In the genomic region with DNA sequence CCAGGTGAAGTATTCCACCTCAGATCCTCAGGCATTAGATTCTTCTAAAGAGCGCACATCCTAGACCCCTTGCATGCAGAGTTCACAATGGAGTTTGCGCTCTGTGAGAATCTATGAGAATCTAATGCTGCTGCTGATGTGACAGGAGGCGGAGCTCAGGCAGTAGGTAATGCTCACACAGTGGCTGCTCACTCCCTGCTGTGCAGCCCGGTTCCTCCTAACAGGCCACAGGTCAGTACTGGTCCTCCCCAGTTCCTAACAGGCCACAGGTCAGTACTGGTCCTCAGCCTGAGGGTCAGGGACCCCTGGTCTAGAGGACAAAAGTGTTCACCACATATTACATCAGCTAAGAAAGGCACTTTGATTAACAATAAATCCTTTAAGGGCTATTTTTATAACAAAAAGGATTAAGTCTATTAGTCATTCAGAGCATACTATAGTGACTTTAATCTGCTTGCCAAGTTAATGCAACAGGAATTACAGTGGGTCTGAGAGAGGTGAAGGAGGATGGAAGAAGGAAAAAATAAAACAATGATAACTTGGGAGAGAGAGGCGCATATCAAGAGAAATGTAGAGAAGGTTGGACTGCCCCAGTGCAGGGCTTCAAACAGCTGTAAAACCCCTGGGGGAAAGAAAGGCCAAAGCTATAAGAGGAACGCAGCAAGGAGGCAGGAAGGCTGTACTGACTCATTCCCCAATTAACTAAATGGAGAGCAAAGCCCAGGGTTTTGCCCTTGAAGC, we compare ENCODE assay signal across 13 cellular contexts. TPM values are rescaled to one million over a fixed set of nuclear protein-coding genes. Genes with fewer than 3 reads are reported as not detected.
A peak's percentile ranks its signal among the peaks of the same experiment; 100 is the strongest.
DNase-seq lines count a peak whose midpoint lies in the region; ATAC-seq, FAIRE-seq and TF ChIP-seq lines count a peak whose summit lies in the region.
"Had no signal": no experiment of that assay in that cellular context is flagged by ENCODE, and none has a peak within 500 bp of the region (broad histone marks: within the 10 kb centered on the region; RNA-seq: fewer than 3 reads in every experiment).

No MANE protein-coding gene starts in this region.

- no peak overlapping the region for H3K4me3 ChIP-seq in A673 (ENCODE audit: low read depth, low read length, poor library complexity, severe bottlenecking)
- peak overlapping the region; percentile 11 to 29; a peak in 3 of 4 replicates for H3K4me3 ChIP-seq in HCT116 (replicated peaks in 1 of 2; ENCODE audit: low read depth in 1 of 2, low read length in 2 of 2)
- H3K4me3 ChIP-seq in astrocyte (ENCODE audit: insufficient read depth, low read depth, low read length), result no peak overlapping the region
- no peak overlapping the region for H3K4me3 ChIP-seq in iPS DF 6.9 (ENCODE audit: low read length)

- no CpG with 5 or more reads among the region's 6 CpGs for WGBS in iPS DF 6.9 (ENCODE audit: insufficient coverage, insufficient read length)

- H4K20me1 ChIP-seq in HCT116 (ENCODE audit: insufficient read depth), result no peaks in the 10 kb centered on the region
- peaks cover 4% of the 10 kb centered on the region for H4K20me1 ChIP-seq in astrocyte (ENCODE audit: insufficient read depth, low read length)

- H3K9me3 ChIP-seq in A673 (ENCODE audit: low read depth, low read length, poor library complexity, severe bottlenecking) (no peaks in the 10 kb centered on the region), HCT116 (ENCODE audit: control insufficient read depth in 1 of 2, insufficient read depth in 1 of 2, low read depth in 1 of 2, low read length in 2 of 2) (no peaks in the 10 kb centered on the region), astrocyte (ENCODE audit: insufficient read depth, low read depth, low read length) (no peaks in the 10 kb centered on the region), iPS DF 6.9 (ENCODE audit: control insufficient read depth, insufficient read depth, low read length) (no peaks in the 10 kb centered on the region)

- no peaks in the 10 kb centered on the region for H3K9me2 ChIP-seq in HCT116 (ENCODE audit: insufficient read depth)

- H3K9ac ChIP-seq in HCT116 (ENCODE audit: low read length), result peak overlapping the region; percentile 32
- H3K9ac ChIP-seq in astrocyte (ENCODE audit: low read length), result peak overlapping the region; percentile 31

- intact Hi-C loops in A673 (cut with micrococcal nuclease; ENCODE audit: unreplicated experiment), result no loop called here
- intact Hi-C loops in HCT116 (cut with micrococcal nuclease), result no loop called here

- peaks cover 13% of the 10 kb centered on the region for H3K36me3 Mint-ChIP-seq in astrocyte (ENCODE audit: low read depth, unreplicated experiment)

- H3K27me3 Mint-ChIP-seq in astrocyte (ENCODE audit: low read depth, unreplicated experiment), result no peaks in the 10 kb centered on the region
- H3K27me3 Mint-ChIP-seq: activated T-helper 17 cell treated with anti-CD3 and anti-CD28 coated beads, Interleukin-2, amount 50 U/mL, for 72 hours had no signal

- CTCF ChIA-PET in A673 (lab: Charles Lee), result interaction anchor here (0.6 kb wide), 2 partner anchors 49 to 465 kb away, joined by 3 read pairs; a partner anchor contains a TSS
- CTCF ChIA-PET in HCT116 (lab: Charles Lee), result interaction anchor here (0.6 to 2.3 kb wide), 4 partner anchors 13 to 324 kb away, joined by 3 to 7 read pairs (median 4); no protein-coding TSS in a partner anchor

- RAD21 ChIA-PET in HCT116 (lab: Charles Lee; ENCODE audit: low non-redundant PET in 1 of 2, low total read pairs in 2 of 2, uncharacterized antibody in 2 of 2, unreplicated experiment in 2 of 2), result interaction anchor here in 1 of 2 experiments (0.6 kb wide), 1 partner anchor 722 kb away, joined by 3 read pairs; no protein-coding TSS in a partner anchor

- TF ChIP-seq POLR2A in HCT116 (IDR thresholded peaks at IDR 0.05; ENCODE audit: borderline replicate concordance, extremely low read depth, insufficient read depth, insufficient read length), result no peak

- peak overlapping the region; percentile 30 for H3K27ac Mint-ChIP-seq in astrocyte (ENCODE audit: unreplicated experiment)
- H3K27ac Mint-ChIP-seq: activated T-helper 17 cell treated with anti-CD3 and anti-CD28 coated beads, Interleukin-2, amount 50 U/mL, for 72 hours had no signal

- peaks cover 11% of the 10 kb centered on the region for H3K4me1 ChIP-seq in A673 (ENCODE audit: insufficient read depth, low read length, poor library complexity, severe bottlenecking)
- peaks cover 46 to 53% of the 10 kb centered on the region in 2 experiments for H3K4me1 ChIP-seq in HCT116 (ENCODE audit: control insufficient read depth in 1 of 2, insufficient read depth in 2 of 2, low read length in 2 of 2)
- H3K4me1 ChIP-seq in astrocyte (ENCODE audit: insufficient read depth, low read length), result peaks cover 18% of the 10 kb centered on the region
- peaks cover 2% of the 10 kb centered on the region; the same call in 1 of the 2 replicates for H3K4me1 ChIP-seq in iPS DF 6.9 (ENCODE audit: control insufficient read depth, insufficient read depth, low read length)

- H3K79me2 ChIP-seq in HCT116 (ENCODE audit: insufficient read depth, low read length), result no peaks in the 10 kb centered on the region
- H3K79me2 ChIP-seq in astrocyte (ENCODE audit: insufficient read depth, low read length), result peaks cover 4% of the 10 kb centered on the region

- H3K4me2 ChIP-seq in HCT116 (ENCODE audit: low read length) (peak overlapping the region; percentile 70), astrocyte (ENCODE audit: low read length) (peak overlapping the region; percentile 77)

- peak; percentile 83 for ATAC-seq in HCT116
- ATAC-seq in GM19395 (IDR thresholded peaks at IDR 0.05; ENCODE audit: unreplicated experiment), result no peak
- ATAC-seq in GM21447 (IDR thresholded peaks at IDR 0.05; ENCODE audit: unreplicated experiment), result no peak
- ATAC-seq in HG03108 (IDR thresholded peaks at IDR 0.05; ENCODE audit: unreplicated experiment), result no peak
- no peak for ATAC-seq in GM18498 (IDR thresholded peaks at IDR 0.05; ENCODE audit: unreplicated experiment)
- ATAC-seq: activated T-helper 17 cell treated with anti-CD3 and anti-CD28 coated beads, Interleukin-2, amount 50 U/mL, for 72 hours had no signal

- no peak for TF ChIP-seq RAD21 in HCT116 (IDR thresholded peaks at IDR 0.05; ENCODE audit: low read depth)

- BruUV-seq in A673 (replicated peaks; lab: Mats Ljungman, UMichigan) (no TSS peak), HCT116 (replicated peaks; lab: Mats Ljungman, UMichigan) (no TSS peak)

- POLR2A ChIA-PET in A673 (lab: Charles Lee; ENCODE audit: low non-redundant PET) (no interaction called here), HCT116 (lab: Charles Lee) (interaction anchor here (0.5 kb wide), 1 partner anchor 375 kb away, joined by 3 read pairs; no protein-coding TSS in a partner anchor)

- no peak overlapping the region for H3K27ac ChIP-seq in A673 (ENCODE audit: low read depth, low read length, poor library complexity, severe bottlenecking)
- H3K27ac ChIP-seq in HCT116 (ENCODE audit: low read depth, low read length), result peak overlapping the region; percentile 81
- peak overlapping the region; percentile 48 for H3K27ac ChIP-seq in astrocyte (ENCODE audit: low read depth, low read length)
- H3K27ac ChIP-seq in iPS DF 6.9 (ENCODE audit: low read length), result no peak overlapping the region
- H3K27ac ChIP-seq: C4-2B had no signal

- no peaks in the 10 kb centered on the region for H3K9me3 Mint-ChIP-seq in astrocyte (ENCODE audit: unreplicated experiment)
- H3K9me3 Mint-ChIP-seq: activated T-helper 17 cell treated with anti-CD3 and anti-CD28 coated beads, Interleukin-2, amount 50 U/mL, for 72 hours had no signal

- H3K36me3 ChIP-seq in A673 (ENCODE audit: insufficient read depth, low read length, poor library complexity, severe bottlenecking) (peaks cover 12% of the 10 kb centered on the region), HCT116 (ENCODE audit: control insufficient read depth in 1 of 2, insufficient read depth in 2 of 2, low read length in 2 of 2) (no peaks in the 10 kb centered on the region; a peak in 1 of 4 replicates), astrocyte (ENCODE audit: insufficient read depth, low read length) (peaks cover 15% of the 10 kb centered on the region), iPS DF 6.9 (ENCODE audit: control insufficient read depth, insufficient read depth, low read length) (peaks cover 4% of the 10 kb centered on the region; the same call in 1 of the 2 replicates)

- TF ChIP-seq CTCF in A673 (conservative IDR thresholded peaks at IDR 0.05; ENCODE audit: low read depth, low read length) (no peak), HCT116 (IDR thresholded peaks at IDR 0.05 in 2 of 3, conservative IDR thresholded peaks at IDR 0.05 in 1 of 3; ENCODE audit: borderline replicate concordance in 1 of 3, insufficient read depth in 1 of 3, low read depth in 2 of 3, low read length in 2 of 3) (no peak), astrocyte (IDR thresholded peaks at IDR 0.05; ENCODE audit: insufficient read depth, low read depth, low read length) (no peak)

- peak; percentile 84 for DNase-seq in A673 (ENCODE audit: low spot score)
- peak; percentile 75 for DNase-seq in HCT116 (ENCODE audit: low read depth, low spot score)
- DNase-seq in astrocyte (ENCODE audit: low read depth), result peak; percentile 72
- DNase-seq in iPS DF 6.9 (ENCODE audit: low read depth, low spot score), result peak; percentile 16

- H2AFZ ChIP-seq in HCT116 (ENCODE audit: low read depth, low read length, poor library complexity, severe bottlenecking) (no peak overlapping the region), astrocyte (ENCODE audit: low read depth, low read length) (no peak overlapping the region)

- FAIRE-seq in astrocyte (lab: Jason Lieb, UNC), result no peak
- FAIRE-seq: endometrium, GM18507, urothelium cell line had no signal

- peaks cover 21% of the 10 kb centered on the region for H3K4me1 Mint-ChIP-seq in astrocyte (ENCODE audit: low read depth, unreplicated experiment)
- H3K4me1 Mint-ChIP-seq: activated T-helper 17 cell treated with anti-CD3 and anti-CD28 coated beads, Interleukin-2, amount 50 U/mL, for 72 hours had no signal

- no peak overlapping the region for H3K4me3 Mint-ChIP-seq in astrocyte (ENCODE audit: unreplicated experiment)
- H3K4me3 Mint-ChIP-seq: activated T-helper 17 cell treated with anti-CD3 and anti-CD28 coated beads, Interleukin-2, amount 50 U/mL, for 72 hours had no signal

- no peaks in the 10 kb centered on the region for H3K27me3 ChIP-seq in A673 (replicated peaks; ENCODE audit: insufficient read depth, low read depth, low read length, poor library complexity)
- H3K27me3 ChIP-seq in HCT116 (ENCODE audit: insufficient read depth, low read length), result no peaks in the 10 kb centered on the region
- no peaks in the 10 kb centered on the region for H3K27me3 ChIP-seq in astrocyte (ENCODE audit: insufficient read depth, low read length)
- H3K27me3 ChIP-seq in iPS DF 6.9 (ENCODE audit: control insufficient read depth, insufficient read depth, low read length), result no peaks in the 10 kb centered on the region

TF ChIP-seq in HCT116, 20 proteins besides CTCF, POLR2A, EP300 and RAD21 (continues in another document):
- peak; percentile 60 for TF ChIP-seq JUND (IDR thresholded peaks at IDR 0.05)
- TF ChIP-seq EZH2phosphoT487 (IDR thresholded peaks at IDR 0.05; ENCODE audit: borderline replicate concordance), result no peak
- peak; percentile 84 for TF ChIP-seq FOSL1 (IDR thresholded peaks at IDR 0.05; ENCODE audit: low read depth)
- peak; percentile 74 for TF ChIP-seq TCF7L2 (IDR thresholded peaks at IDR 0.05; ENCODE audit: borderline replicate concordance, extremely low read depth, insufficient read depth, insufficient read length)

RNA-seq across cellular contexts. Expression of a gene that starts 49.2 kb away (rescaled TPM):
- total RNA-seq in A673 (2021) (45.2 and 47.0 TPM in 2 replicates), HCT116 (2021; ENCODE audit: unreplicated experiment) (36.1 TPM), astrocyte (48.0 and 49.2 TPM in 2 replicates)
- 9.8 and 15.2 TPM in 2 replicates for polyA plus RNA-seq in HCT116 (2012)

Comparison
In these comparisons a context has a peak if more than half of its experiments do, and no peak if none do; other contexts are left out.
1. DNase-seq: peak in every context shown above with its lines; median percentile 84 in A673; 75 in HCT116; 72 in astrocyte; 16 in iPS DF 6.9.
2. H3K27ac ChIP-seq: peak in HCT116 (single experiment) and astrocyte (single experiment); none in A673 (single experiment) and iPS DF 6.9 (single experiment).
3. H3K4me3 ChIP-seq: peak in HCT116 (2 of 2); none in A673 (single experiment), astrocyte (single experiment) and iPS DF 6.9 (single experiment).